In genomic region chr1:2414297-2414958, GRCh38 we compare ENCODE assay signal across 8 cellular contexts. TPM values are rescaled to one million over a fixed set of nuclear protein-coding genes. Genes with fewer than 3 reads are reported as not detected.
DNase-seq lines count a peak whose midpoint lies in the region; ATAC-seq and TF ChIP-seq lines count a peak whose summit lies in the region.

No MANE protein-coding gene starts in this region.

- no peak for TF ChIP-seq EP300 in upper lobe of left lung (IDR thresholded peaks at IDR 0.05)

- H3K27me3 ChIP-seq in Loucy (ENCODE audit: insufficient read depth, low read length, poor library complexity, severe bottlenecking) (no peaks in the 10 kb centered on the region), cardiac muscle cell (no peaks in the 10 kb centered on the region), upper lobe of left lung (peaks cover 0 to 9% (median 3%) of the 10 kb centered on the region in 4 donors)

- H3K4me1 Mint-ChIP-seq in activated naive CD4-positive, alpha-beta T cell treated with anti-CD3 and anti-CD28 coated beads, Interleukin-2, amount 50 U/mL, for 24 hours, result peaks cover 32% of the 10 kb centered on the region

- 0 out of 2 replicates have a peak overlapping the region, but pooled peaks have one; percentile 13 for H2AFZ ChIP-seq in Loucy (ENCODE audit: low read length)

- 2 to 6% methylated on average over 13 to 20 of the region's 25 CpGs for WGBS in upper lobe of left lung, 2 donors

- TF ChIP-seq CTCF in Loucy (conservative IDR thresholded peaks at IDR 0.05; ENCODE audit: low read length), result peak; percentile 96
- peak; percentile 86 for TF ChIP-seq CTCF in cardiac muscle cell (IDR thresholded peaks at IDR 0.05; ENCODE audit: low read depth, low read length)
- peak; percentile 91 to 96 (median 94) for TF ChIP-seq CTCF in upper lobe of left lung (IDR thresholded peaks at IDR 0.05)

- no peaks in the 10 kb centered on the region for H3K36me3 ChIP-seq in Loucy (ENCODE audit: insufficient read depth, low read length)
- no peaks in the 10 kb centered on the region for H3K36me3 ChIP-seq in cardiac muscle cell
- peaks cover 0 to 3% (median 0%) of the 10 kb centered on the region in 4 donors for H3K36me3 ChIP-seq in upper lobe of left lung

- H3K27ac Mint-ChIP-seq in activated naive CD4-positive, alpha-beta T cell treated with anti-CD3 and anti-CD28 coated beads, Interleukin-2, amount 50 U/mL, for 24 hours, result peak overlapping the region; percentile 87

- H3K79me2 ChIP-seq in Loucy (ENCODE audit: insufficient read depth, low read length), result peaks cover 31% of the 10 kb centered on the region

- peak; percentile 73 for DNase-seq in EL
- DNase-seq in SKM-1 (lab: John Stamatoyannopoulos, UW; ENCODE audit: unreplicated experiment), result peak; percentile 29
- DNase-seq in cardiac muscle cell (ENCODE audit: low read depth in 1 of 2, low spot score in 1 of 2), result peak; percentile 68 to 73
- DNase-seq in posterior cingulate gyrus, result peak; percentile 66 to 98 (median 84)
- peak; percentile 78 to 94 for DNase-seq in upper lobe of left lung

- ATAC-seq in upper lobe of left lung (ENCODE audit: low FRiP score in 2 of 2) (peak in 1 of 2 donors; percentile 53), GM19023 (IDR thresholded peaks at IDR 0.05; ENCODE audit: unreplicated experiment) (no peak)

- H3K9me3 Mint-ChIP-seq in activated naive CD4-positive, alpha-beta T cell treated with anti-CD3 and anti-CD28 coated beads, Interleukin-2, amount 50 U/mL, for 24 hours, result no peaks in the 10 kb centered on the region

- H3K36me3 Mint-ChIP-seq in activated naive CD4-positive, alpha-beta T cell treated with anti-CD3 and anti-CD28 coated beads, Interleukin-2, amount 50 U/mL, for 24 hours, result no peaks in the 10 kb centered on the region

- H3K4me2 ChIP-seq in Loucy (ENCODE audit: low read depth, low read length, poor library complexity, severe bottlenecking), result peak overlapping the region; percentile 90

- intact Hi-C loops in posterior cingulate gyrus (cut with DNase I), result loop anchor here (1.0 to 10.0 kb wide), 3 partner anchors 113 to 1010 kb away; partner anchors contain the start of gene PANK4

- no peak for TF ChIP-seq POLR2A in upper lobe of left lung (IDR thresholded peaks at IDR 0.05)

- H3K4me3 Mint-ChIP-seq in activated naive CD4-positive, alpha-beta T cell treated with anti-CD3 and anti-CD28 coated beads, Interleukin-2, amount 50 U/mL, for 24 hours, result peak overlapping the region; percentile 86

- H3F3A ChIP-seq in Loucy (ENCODE audit: low read depth), result no peaks in the 10 kb centered on the region

- peaks cover 42% of the 10 kb centered on the region for H3K4me1 ChIP-seq in Loucy (ENCODE audit: insufficient read depth, low read length, poor library complexity, severe bottlenecking)
- peaks cover 11% of the 10 kb centered on the region for H3K4me1 ChIP-seq in cardiac muscle cell (ENCODE audit: low read depth)
- peaks cover 28 to 34% (median 29%) of the 10 kb centered on the region in 4 donors for H3K4me1 ChIP-seq in upper lobe of left lung

- H3K9me2 ChIP-seq in Loucy (replicated peaks; ENCODE audit: low read depth, low read length), result no peaks in the 10 kb centered on the region

- peak overlapping the region; percentile 87 for H3K9ac ChIP-seq in Loucy (ENCODE audit: low read depth, low read length, poor library complexity, severe bottlenecking)

- H3K4me3 ChIP-seq in Loucy (ENCODE audit: low read length, poor library complexity, severe bottlenecking) (peak overlapping the region; percentile 86), cardiac muscle cell (no peak overlapping the region), upper lobe of left lung (no peak overlapping the region)

- no peaks in the 10 kb centered on the region for H4K20me1 ChIP-seq in Loucy (ENCODE audit: insufficient read depth, low read length, poor library complexity, severe bottlenecking)

- H3K27me3 Mint-ChIP-seq in activated naive CD4-positive, alpha-beta T cell treated with anti-CD3 and anti-CD28 coated beads, Interleukin-2, amount 50 U/mL, for 24 hours, result no peaks in the 10 kb centered on the region

- H3K9me3 ChIP-seq in Loucy (ENCODE audit: insufficient read depth, low read depth, low read length) (no peaks in the 10 kb centered on the region), cardiac muscle cell (ENCODE audit: low read depth) (no peaks in the 10 kb centered on the region), upper lobe of left lung (no peaks in the 10 kb centered on the region)

- H3K27ac ChIP-seq in cardiac muscle cell (no peak overlapping the region), upper lobe of left lung (peak overlapping the region in 2 of 4 donors; percentile 35 to 42)

RNA-seq across cellular contexts. Expression of gene PEX10, which starts 2.1 kb away (rescaled TPM):
- 37.5 and 40.4 TPM in 2 replicates for total RNA-seq in cardiac muscle cell
- polyA plus RNA-seq in cardiac muscle cell, result 34.2 and 38.8 TPM in 2 replicates
- 10 to 100 TPM; 15.7 to 32.1 (median 19.9) TPM for total RNA-seq in upper lobe of left lung

RNA-seq across cellular contexts. Expression of gene RER1, which starts 22.8 kb away (rescaled TPM):
- total RNA-seq in cardiac muscle cell (46.5 and 57.9 TPM in 2 replicates), upper lobe of left lung (100 to 1,000 TPM in 2 of 6 donors, 10 to 100 TPM in 4; 48.2 to 133 (median 61.1) TPM)
- 100 and 112 TPM in 2 replicates for polyA plus RNA-seq in cardiac muscle cell

RNA-seq across cellular contexts. Expression of gene MORN1, which starts 23.1 kb away (rescaled TPM):
- 17.0 and 24.4 TPM in 2 replicates for total RNA-seq in cardiac muscle cell
- polyA plus RNA-seq in cardiac muscle cell, result 10.8 and 20.7 TPM in 2 replicates
- 10 to 100 TPM in 4 of 6 donors, 1 to 10 TPM in 2; 8.5 to 23.4 (median 14.6) TPM for total RNA-seq in upper lobe of left lung

Comparison
In these comparisons a context has a peak if more than half of its experiments do, and no peak if none do; other contexts are left out.
1. DNase-seq: peak in every context shown above with its lines; median percentile 86 in upper lobe of left lung; 84 in posterior cingulate gyrus; 73 in EL; 70 in cardiac muscle cell; 29 in SKM-1.